In genomic region chr19:48899781-48900476, GRCh38 we compare ENCODE assay signal across 8 cellular contexts. TPM values are rescaled to one million over a fixed set of nuclear protein-coding genes. Genes with fewer than 3 reads are reported as not detected.
DNase-seq lines count a peak whose midpoint lies in the region; TF ChIP-seq lines count a peak whose summit lies in the region.

Gene NUCB1, plus strand, starts transcription at chr19:48900312. Its CDS starts 485 bp downstream, at chr19:48900797.

- no peaks in the 10 kb centered on the region for H3K9me2 ChIP-seq in DOHH2 (replicated peaks; ENCODE audit: control insufficient read depth, low read length)

- peak; percentile 35 for TF ChIP-seq CTCF in DOHH2 (IDR thresholded peaks at IDR 0.05; ENCODE audit: low read depth, low read length, poor library complexity, severe bottlenecking)
- TF ChIP-seq CTCF in fibroblast of the aortic adventitia (IDR thresholded peaks at IDR 0.05; ENCODE audit: insufficient read depth, low read length) = peak; percentile 51
- peak; percentile 26 to 35 (median 34) for TF ChIP-seq CTCF in nephron (IDR thresholded peaks at IDR 0.05; ENCODE audit: unreplicated experiment in 3 of 3)

- H3K4me3 ChIP-seq in DOHH2 (ENCODE audit: low read length) (peak within 1 kb of the TSS; percentile 82), MG63 (peak within 1 kb of the TSS; percentile 77), fibroblast of the aortic adventitia (ENCODE audit: low read depth, low read length) (peak within 1 kb of the TSS; percentile 95)

- peak; percentile 99 for DNase-seq in H4 (ENCODE audit: low spot score)
- peak; percentile 99 for DNase-seq in MG63
- DNase-seq in SHP77 treated with DMSO at 0.1 percent for 48 hours (lab: John Stamatoyannopoulos, UW) = peak; percentile 89
- peak; percentile 100 for DNase-seq in activated effector memory CD4-positive, alpha-beta T cell treated with anti-CD3 and anti-CD28 coated beads, Interleukin-2, amount 50 U/mL, for 16 hours
- DNase-seq in fibroblast of the aortic adventitia (ENCODE audit: low read depth) = peak; percentile 99

- H3K9me3 Mint-ChIP-seq in nephron = no peaks in the 10 kb centered on the region
- no peaks in the 10 kb centered on the region for H3K9me3 Mint-ChIP-seq in stimulated activated naive CD8-positive, alpha-beta T cell treated with anti-CD3 and anti-CD28 coated beads, Interleukin-15, Interleukin-2, amounts not matched to agents 100 ng/mL and 50 ng/mL, for 24 hours

- H3K4me1 Mint-ChIP-seq in nephron = peaks cover 13% of the 10 kb centered on the region
- H3K4me1 Mint-ChIP-seq in stimulated activated naive CD8-positive, alpha-beta T cell treated with anti-CD3 and anti-CD28 coated beads, Interleukin-15, Interleukin-2, amounts not matched to agents 100 ng/mL and 50 ng/mL, for 24 hours (ENCODE audit: low read depth) = peaks cover 41% of the 10 kb centered on the region

- no peaks in the 10 kb centered on the region for H4K20me1 ChIP-seq in DOHH2 (ENCODE audit: control insufficient read depth, insufficient read depth, low read depth, low read length)

- H3F3A ChIP-seq in DOHH2 (ENCODE audit: control insufficient read depth, insufficient read depth) = peaks cover 4% of the 10 kb centered on the region; the same call in 1 of the 2 replicates

- H3K27ac Mint-ChIP-seq in nephron = peak within 1 kb of the TSS; percentile 90 to 97 (median 96)
- peak within 1 kb of the TSS; percentile 97 for H3K27ac Mint-ChIP-seq in stimulated activated naive CD8-positive, alpha-beta T cell treated with anti-CD3 and anti-CD28 coated beads, Interleukin-15, Interleukin-2, amounts not matched to agents 100 ng/mL and 50 ng/mL, for 24 hours

- H3K27me3 ChIP-seq in DOHH2 (ENCODE audit: control insufficient read depth, low read length) (no peaks in the 10 kb centered on the region), MG63 (no peaks in the 10 kb centered on the region)

- H3K79me2 ChIP-seq in DOHH2 (ENCODE audit: control insufficient read depth, low read length) = peaks cover 24% of the 10 kb centered on the region

- H3K9me3 ChIP-seq in DOHH2 (ENCODE audit: control insufficient read depth, insufficient read depth, low read length) (no peaks in the 10 kb centered on the region), MG63 (no peaks in the 10 kb centered on the region)

- peaks cover 28% of the 10 kb centered on the region for H3K36me3 Mint-ChIP-seq in nephron (ENCODE audit: low read depth)
- peaks cover 10% of the 10 kb centered on the region for H3K36me3 Mint-ChIP-seq in stimulated activated naive CD8-positive, alpha-beta T cell treated with anti-CD3 and anti-CD28 coated beads, Interleukin-15, Interleukin-2, amounts not matched to agents 100 ng/mL and 50 ng/mL, for 24 hours (ENCODE audit: low read depth)

- H3K27ac ChIP-seq in DOHH2 (ENCODE audit: low read depth, low read length) = peak within 1 kb of the TSS; percentile 50

- H3K4me1 ChIP-seq in DOHH2 (ENCODE audit: control insufficient read depth, low read length) = peaks cover 23% of the 10 kb centered on the region

- H3K27me3 Mint-ChIP-seq in nephron (ENCODE audit: low read depth) = no peaks in the 10 kb centered on the region
- peaks cover 2% of the 10 kb centered on the region for H3K27me3 Mint-ChIP-seq in stimulated activated naive CD8-positive, alpha-beta T cell treated with anti-CD3 and anti-CD28 coated beads, Interleukin-15, Interleukin-2, amounts not matched to agents 100 ng/mL and 50 ng/mL, for 24 hours

- peak within 1 kb of the TSS; percentile 94 to 99 (median 96) for H3K4me3 Mint-ChIP-seq in nephron
- peak within 1 kb of the TSS; percentile 96 for H3K4me3 Mint-ChIP-seq in stimulated activated naive CD8-positive, alpha-beta T cell treated with anti-CD3 and anti-CD28 coated beads, Interleukin-15, Interleukin-2, amounts not matched to agents 100 ng/mL and 50 ng/mL, for 24 hours

- H3K4me2 ChIP-seq in DOHH2 (ENCODE audit: low read length) = peak within 1 kb of the TSS; percentile 80

- H3K36me3 ChIP-seq in DOHH2 (ENCODE audit: control insufficient read depth, low read length) (peaks cover 23% of the 10 kb centered on the region), MG63 (peaks cover 24% of the 10 kb centered on the region)

RNA-seq across cellular contexts. Expression of gene NUCB1, which starts in this region (rescaled TPM):
- total RNA-seq in H4 (2014; rRNA removed; shearing (Covaris generic)) = 199 and 224 TPM in 2 replicates
- total RNA-seq in MG63 (2014; rRNA removed; shearing (Covaris generic); ENCODE audit: low replicate concordance) = 157 and 236 TPM in 2 replicates
- total RNA-seq in fibroblast of the aortic adventitia (ENCODE audit: low replicate concordance) = 267 and 932 TPM in 2 replicates

Comparison
In these comparisons a context has a peak if more than half of its experiments do, and no peak if none do; other contexts are left out.
1. Peak in every context shown above with its lines: DNase-seq, H3K4me3 ChIP-seq and H3K27ac ChIP-seq.